In genomic region chr3:141454906-141455602, GRCh38 we compare ENCODE assay signal across 8 cellular contexts. TPM values are rescaled to one million over a fixed set of nuclear protein-coding genes. Genes with fewer than 3 reads are reported as not detected.
DNase-seq lines count a peak whose midpoint lies in the region; ATAC-seq and TF ChIP-seq lines count a peak whose summit lies in the region.

No MANE protein-coding gene starts in this region.

- peak; percentile 82 for TF ChIP-seq CTCF in CD14-positive monocyte (IDR thresholded peaks at IDR 0.05)
- peak; percentile 74 for TF ChIP-seq CTCF in glutamatergic neuron (IDR thresholded peaks at IDR 0.05; ENCODE audit: partially characterized antibody, unreplicated experiment)
- TF ChIP-seq CTCF in psoas muscle (IDR thresholded peaks at IDR 0.05), result peak; percentile 75

- H3K9me3 ChIP-seq in psoas muscle, result no peaks in the 10 kb centered on the region

- no peaks in the 10 kb centered on the region for H3K36me3 ChIP-seq in psoas muscle (ENCODE audit: insufficient read depth in 1 of 2, low read depth in 1 of 2)

- H3K9me3 Mint-ChIP-seq in CD14-positive monocyte (no peaks in the 10 kb centered on the region), glutamatergic neuron (ENCODE audit: unreplicated experiment) (no peaks in the 10 kb centered on the region)
- H3K9me3 Mint-ChIP-seq in activated T-helper 17 cell treated with anti-CD3 and anti-CD28 coated beads, Interleukin-2, amount 50 U/mL, for 72 hours, result no peaks in the 10 kb centered on the region

- intact Hi-C loops in CD14-positive monocyte (cut with micrococcal nuclease) (loop anchor here in 1 of 2 donors (5.0 kb wide), 1 partner anchor 143 kb away; no protein-coding TSS in a partner anchor), psoas muscle (cut with DNase I) (loop anchor here (1.0 to 10.0 kb wide), 5 partner anchors 92 to 280 kb away; partner anchors contain the start of gene RNF7 (in 1 of the 2))

- H3K4me3 ChIP-seq in psoas muscle, result no peak overlapping the region

- H3K36me3 Mint-ChIP-seq in CD14-positive monocyte, result no peaks in the 10 kb centered on the region
- H3K36me3 Mint-ChIP-seq in activated T-helper 17 cell treated with anti-CD3 and anti-CD28 coated beads, Interleukin-2, amount 50 U/mL, for 72 hours (ENCODE audit: low read depth), result no peaks in the 10 kb centered on the region
- H3K36me3 Mint-ChIP-seq in glutamatergic neuron (ENCODE audit: unreplicated experiment), result no peaks in the 10 kb centered on the region

- DNase-seq in CD14-positive monocyte (ENCODE audit: low spot score) (no peak), HK-2 (ENCODE audit: unreplicated experiment) (peak; percentile 41), NCI-H748 treated with DMSO at 0.1 percent for 48 hours (lab: John Stamatoyannopoulos, UW) (peak; percentile 62), glutamatergic neuron (no peak), psoas muscle (no peak)

- peak; percentile 38 for ATAC-seq in GM18858 (IDR thresholded peaks at IDR 0.05; ENCODE audit: unreplicated experiment)
- ATAC-seq in activated T-helper 17 cell treated with anti-CD3 and anti-CD28 coated beads, Interleukin-2, amount 50 U/mL, for 72 hours (replicated peaks), result peak; percentile 90
- ATAC-seq in psoas muscle, result peak; percentile 53 to 84 (median 78)
- no peak for ATAC-seq in GM21423 (IDR thresholded peaks at IDR 0.05; ENCODE audit: unreplicated experiment)

- H3K27ac Mint-ChIP-seq in CD14-positive monocyte, result no peak overlapping the region
- H3K27ac Mint-ChIP-seq in activated T-helper 17 cell treated with anti-CD3 and anti-CD28 coated beads, Interleukin-2, amount 50 U/mL, for 72 hours, result peak overlapping the region; percentile 19
- no peak overlapping the region for H3K27ac Mint-ChIP-seq in glutamatergic neuron (ENCODE audit: unreplicated experiment)

- H3K27me3 Mint-ChIP-seq in CD14-positive monocyte (ENCODE audit: low read depth in 3 of 3) (peaks cover 0 to 2% (median 0%) of the 10 kb centered on the region in 3 donors), glutamatergic neuron (ENCODE audit: unreplicated experiment) (peaks cover 4% of the 10 kb centered on the region)
- H3K27me3 Mint-ChIP-seq in activated T-helper 17 cell treated with anti-CD3 and anti-CD28 coated beads, Interleukin-2, amount 50 U/mL, for 72 hours, result no peaks in the 10 kb centered on the region

- H3K27me3 ChIP-seq in psoas muscle (ENCODE audit: insufficient read depth in 3 of 3, low read length in 2 of 3), result no peaks in the 10 kb centered on the region

- H3K4me1 Mint-ChIP-seq in CD14-positive monocyte (peaks cover 7% of the 10 kb centered on the region), glutamatergic neuron (ENCODE audit: low read depth, unreplicated experiment) (no peaks in the 10 kb centered on the region)
- peaks cover 9% of the 10 kb centered on the region for H3K4me1 Mint-ChIP-seq in activated T-helper 17 cell treated with anti-CD3 and anti-CD28 coated beads, Interleukin-2, amount 50 U/mL, for 72 hours

- H3K4me1 ChIP-seq in psoas muscle, result peaks cover 8% of the 10 kb centered on the region

- 64 to 68% (median 64%) methylated on average over 20 of the region's 20 CpGs for WGBS in psoas muscle, 3 donors

- H3K4me3 Mint-ChIP-seq in CD14-positive monocyte (no peak overlapping the region), glutamatergic neuron (ENCODE audit: unreplicated experiment) (no peak overlapping the region)
- H3K4me3 Mint-ChIP-seq in activated T-helper 17 cell treated with anti-CD3 and anti-CD28 coated beads, Interleukin-2, amount 50 U/mL, for 72 hours, result peak overlapping the region; percentile 36

- H3K27ac ChIP-seq in psoas muscle, result no peak overlapping the region

RNA-seq across cellular contexts. Expression of gene RASA2, which starts 31.8 kb away (rescaled TPM):
- polyA plus RNA-seq in CD14-positive monocyte (10 to 100 TPM in 1 of 2 donors, 1 to 10 TPM in 1; 8.8 to 13.5 TPM), psoas muscle (1 to 10 TPM; 1.3 to 2.0 (median 1.4) TPM)
- 10 to 100 TPM; 36.6 to 41.1 TPM for total RNA-seq in activated T-helper 17 cell treated with anti-CD3 and anti-CD28 coated beads, Interleukin-2, amount 50 U/mL, for 72 hours
- total RNA-seq in glutamatergic neuron (ENCODE audit: unreplicated experiment) (13.2 TPM), psoas muscle (1 to 10 TPM; 2.3 to 4.0 (median 3.0) TPM)

Comparison
In these comparisons a context has a peak if more than half of its experiments do, and no peak if none do; other contexts are left out.
1. DNase-seq: peak in HK-2 (single experiment) and NCI-H748 treated with DMSO at 0.1 percent for 48 hours (single experiment); none in CD14-positive monocyte (single experiment), glutamatergic neuron (single experiment) and psoas muscle (0 of 2).
2. Peak in every context shown above with its lines, with median percentiles within 50 percentile points of each other: CTCF ChIP-seq.